Comparison of ENCODE assay signal across 15 cellular contexts in the genomic region with DNA sequence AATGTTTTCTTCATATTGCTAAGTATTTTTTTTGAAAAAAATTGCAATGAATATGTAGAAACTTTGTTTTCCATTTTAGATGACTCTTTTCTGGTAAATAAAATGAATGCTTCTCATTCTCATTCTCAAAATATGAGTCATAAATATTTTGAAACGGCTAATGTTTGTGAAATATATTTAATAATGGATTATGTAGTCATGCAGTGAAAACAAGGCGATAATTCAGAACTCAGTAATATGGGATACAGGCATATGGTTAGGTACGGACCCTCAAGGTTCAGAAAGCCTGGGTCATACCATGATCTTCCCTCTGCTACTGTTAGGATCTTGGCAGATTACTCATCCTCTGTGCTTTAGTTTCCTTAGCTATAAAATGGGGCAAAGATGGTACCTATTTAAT. TPM values are rescaled to one million over a fixed set of nuclear protein-coding genes. Genes with fewer than 3 reads are reported as not detected.
A peak's percentile ranks its signal among the peaks of the same experiment; 100 is the strongest.
DNase-seq lines count a peak whose midpoint lies in the region; FAIRE-seq and TF ChIP-seq lines count a peak whose summit lies in the region.
"Had no signal": no experiment of that assay in that cellular context is flagged by ENCODE, and none has a peak within 500 bp of the region (broad histone marks: within the 10 kb centered on the region; RNA-seq: fewer than 3 reads in every experiment).

No MANE protein-coding gene starts in this region.

- peak overlapping the region; percentile 44 for H3K9ac ChIP-seq in mesenchymal stem cell (ENCODE audit: low read length)

- no peak overlapping the region for H2BK12ac ChIP-seq in mesenchymal stem cell (ENCODE audit: low read length in 2 of 2)

- H4K8ac ChIP-seq in mesenchymal stem cell (ENCODE audit: low read length) = no peak overlapping the region

- no peaks in the 10 kb centered on the region for H3K9me3 ChIP-seq in mesenchymal stem cell (ENCODE audit: control insufficient read depth, low read length)
- H3K9me3 ChIP-seq: SJSA1 had no signal

- no peaks in the 10 kb centered on the region for H3K4me1 ChIP-seq in mesenchymal stem cell (ENCODE audit: control insufficient read depth, insufficient read depth, low read depth, low read length)
- H3K4me1 ChIP-seq: SJSA1 had no signal

- CTCF ChIA-PET in RWPE1 (lab: Yijun Ruan, JAX) = no interaction called here

- no peak overlapping the region for H4K91ac ChIP-seq in mesenchymal stem cell (ENCODE audit: low read length)

- H3K79me1 ChIP-seq in mesenchymal stem cell (replicated peaks; ENCODE audit: low read length, poor library complexity, severe bottlenecking) = no peaks in the 10 kb centered on the region

- TF ChIP-seq CTCF in RWPE1 (conservative IDR thresholded peaks at IDR 0.05; ENCODE audit: low read depth) = no peak

- H3K18ac ChIP-seq in mesenchymal stem cell (ENCODE audit: low read depth in 1 of 2, low read length in 2 of 2) = no peak overlapping the region

- 67% methylated on average over 3 of the region's 3 CpGs for WGBS in mesenchymal stem cell

- H3K4ac ChIP-seq in mesenchymal stem cell (ENCODE audit: low read depth in 1 of 2, low read length in 2 of 2) = no peak overlapping the region

- no peak overlapping the region for H3K27ac ChIP-seq in RWPE1
- no peak overlapping the region for H3K27ac ChIP-seq in mesenchymal stem cell (ENCODE audit: low read length, poor library complexity, severe bottlenecking)
- H3K27ac ChIP-seq: C4-2B, SJSA1 had no signal

- DNase-seq in EL (peak; percentile 24), RWPE1 (ENCODE audit: low spot score) (peak; percentile 15), mesenchymal stem cell (no peak), NCI-H187 treated with DMSO at 0.1 percent for 48 hours (lab: John Stamatoyannopoulos, UW) (no peak), NCI-H1694 (lab: John Stamatoyannopoulos, UW) (no peak), Kasumi-1 (lab: John Stamatoyannopoulos, UW) (no peak)
- DNase-seq: H7, IMR-90, NCI-H1930, NCI-H446, NCI-H69, RPMI8226 had no signal

- H3K23ac ChIP-seq in mesenchymal stem cell (ENCODE audit: low read length in 2 of 2) = no peak overlapping the region

- no peak overlapping the region for H2BK5ac ChIP-seq in mesenchymal stem cell (ENCODE audit: low read depth, low read length, poor library complexity, severe bottlenecking)

- no peak overlapping the region for H3K4me2 ChIP-seq in mesenchymal stem cell (ENCODE audit: low read length, poor library complexity, severe bottlenecking)

- H3K27me3 ChIP-seq in mesenchymal stem cell (ENCODE audit: control insufficient read depth in 1 of 2, insufficient read depth in 1 of 2, low read length in 2 of 2) = peaks cover 0 to 6% of the 10 kb centered on the region in 2 experiments

- H2AK5ac ChIP-seq in mesenchymal stem cell (ENCODE audit: low read length, severe bottlenecking) = no peak overlapping the region

- H2BK120ac ChIP-seq in mesenchymal stem cell (ENCODE audit: low read depth, low read length) = no peak overlapping the region

- H2BK15ac ChIP-seq in mesenchymal stem cell (ENCODE audit: low read depth, poor library complexity, severe bottlenecking) = no peak overlapping the region

- FAIRE-seq in colon (lab: Jason Lieb, UNC) = peak; percentile 78

- no peaks in the 10 kb centered on the region for H3K36me3 ChIP-seq in mesenchymal stem cell (ENCODE audit: control insufficient read depth in 1 of 2, insufficient read depth in 2 of 2, low read depth in 1 of 2, low read length in 2 of 2)
- H3K36me3 ChIP-seq: SJSA1 had no signal

- H3K14ac ChIP-seq in mesenchymal stem cell (ENCODE audit: low read length in 2 of 2) = no peak overlapping the region

- POLR2A ChIA-PET in RWPE1 (lab: Yijun Ruan, JAX; ENCODE audit: low non-redundant PET) = no interaction called here

- no peak overlapping the region for H2AFZ ChIP-seq in mesenchymal stem cell (ENCODE audit: low read depth, low read length)

- no peak overlapping the region for H3K4me3 ChIP-seq in mesenchymal stem cell (ENCODE audit: insufficient read depth in 1 of 2, low read depth in 1 of 2, low read length in 2 of 2)
- H3K4me3 ChIP-seq: SJSA1 had no signal

RNA-seq across cellular contexts. Expression of gene SLC39A12, which starts 46.2 kb away (rescaled TPM):
- not detected for polyA plus RNA-seq in mesenchymal stem cell (2013, experiment 1 of 2)
- not detected for polyA plus RNA-seq in mesenchymal stem cell (2013, experiment 2 of 2)
- polyA plus RNA-seq: IMR-90 had no signal

Comparison
In these comparisons a context has a peak if more than half of its experiments do, and no peak if none do; other contexts are left out.
1. DNase-seq: peak in EL (single experiment) and RWPE1 (single experiment); none in mesenchymal stem cell (single experiment), NCI-H187 treated with DMSO at 0.1 percent for 48 hours (single experiment), NCI-H1694 (single experiment) and Kasumi-1 (0 of 2).